In the genomic region with DNA sequence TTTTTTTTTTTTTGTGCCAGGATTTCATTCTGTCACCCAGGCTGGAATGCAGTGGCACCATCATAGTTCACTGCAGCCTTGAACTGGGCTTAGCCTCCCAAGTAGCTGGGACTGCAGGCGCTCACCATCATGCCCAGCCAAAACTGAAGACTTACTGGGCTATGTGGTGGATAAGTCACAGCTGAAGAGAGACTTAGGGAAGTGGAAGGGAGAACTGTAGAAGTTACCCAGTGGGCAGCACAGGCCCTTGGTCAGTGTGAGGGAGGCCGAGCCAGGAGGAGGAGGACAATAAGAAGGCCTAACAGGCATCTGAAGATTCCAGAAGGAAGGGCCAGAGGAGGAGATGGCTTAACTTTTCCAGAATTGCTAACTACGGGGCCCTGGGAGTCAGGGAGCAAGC, we compare ENCODE assay signal across 2 cellular contexts.
A peak's percentile ranks its signal among the peaks of the same experiment; 100 is the strongest.
TF ChIP-seq lines count a peak whose summit lies in the region.

No MANE protein-coding gene starts in this region.

TF ChIP-seq in SK-N-SH treated with all-trans-retinoic acid at 6 μM for 48 hours, 23 proteins besides CTCF, POLR2A, EP300 and RAD21:
- TF ChIP-seq, protein P1, sequence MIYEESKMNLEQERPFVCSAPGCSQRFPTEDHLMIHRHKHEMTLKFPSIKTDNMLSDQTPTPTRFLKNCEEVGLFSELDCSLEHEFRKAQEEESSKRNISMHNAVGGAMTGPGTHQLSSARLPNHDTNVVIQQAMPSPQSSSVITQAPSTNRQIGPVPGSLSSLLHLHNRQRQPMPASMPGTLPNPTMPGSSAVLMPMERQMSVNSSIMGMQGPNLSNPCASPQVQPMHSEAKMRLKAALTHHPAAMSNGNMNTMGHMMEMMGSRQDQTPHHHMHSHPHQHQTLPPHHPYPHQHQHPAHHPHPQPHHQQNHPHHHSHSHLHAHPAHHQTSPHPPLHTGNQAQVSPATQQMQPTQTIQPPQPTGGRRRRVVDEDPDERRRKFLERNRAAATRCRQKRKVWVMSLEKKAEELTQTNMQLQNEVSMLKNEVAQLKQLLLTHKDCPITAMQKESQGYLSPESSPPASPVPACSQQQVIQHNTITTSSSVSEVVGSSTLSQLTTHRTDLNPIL (CRISPR knock-in tag; IDR thresholded peaks at IDR 0.05; ENCODE audit: low read depth) = no peak
- TF ChIP-seq, protein P2, sequence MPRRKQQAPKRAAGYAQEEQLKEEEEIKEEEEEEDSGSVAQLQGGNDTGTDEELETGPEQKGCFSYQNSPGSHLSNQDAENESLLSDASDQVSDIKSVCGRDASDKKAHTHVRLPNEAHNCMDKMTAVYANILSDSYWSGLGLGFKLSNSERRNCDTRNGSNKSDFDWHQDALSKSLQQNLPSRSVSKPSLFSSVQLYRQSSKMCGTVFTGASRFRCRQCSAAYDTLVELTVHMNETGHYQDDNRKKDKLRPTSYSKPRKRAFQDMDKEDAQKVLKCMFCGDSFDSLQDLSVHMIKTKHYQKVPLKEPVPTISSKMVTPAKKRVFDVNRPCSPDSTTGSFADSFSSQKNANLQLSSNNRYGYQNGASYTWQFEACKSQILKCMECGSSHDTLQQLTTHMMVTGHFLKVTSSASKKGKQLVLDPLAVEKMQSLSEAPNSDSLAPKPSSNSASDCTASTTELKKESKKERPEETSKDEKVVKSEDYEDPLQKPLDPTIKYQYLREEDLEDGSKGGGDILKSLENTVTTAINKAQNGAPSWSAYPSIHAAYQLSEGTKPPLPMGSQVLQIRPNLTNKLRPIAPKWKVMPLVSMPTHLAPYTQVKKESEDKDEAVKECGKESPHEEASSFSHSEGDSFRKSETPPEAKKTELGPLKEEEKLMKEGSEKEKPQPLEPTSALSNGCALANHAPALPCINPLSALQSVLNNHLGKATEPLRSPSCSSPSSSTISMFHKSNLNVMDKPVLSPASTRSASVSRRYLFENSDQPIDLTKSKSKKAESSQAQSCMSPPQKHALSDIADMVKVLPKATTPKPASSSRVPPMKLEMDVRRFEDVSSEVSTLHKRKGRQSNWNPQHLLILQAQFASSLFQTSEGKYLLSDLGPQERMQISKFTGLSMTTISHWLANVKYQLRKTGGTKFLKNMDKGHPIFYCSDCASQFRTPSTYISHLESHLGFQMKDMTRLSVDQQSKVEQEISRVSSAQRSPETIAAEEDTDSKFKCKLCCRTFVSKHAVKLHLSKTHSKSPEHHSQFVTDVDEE (CRISPR knock-in tag; IDR thresholded peaks at IDR 0.05) = no peak
- TF ChIP-seq CSDC2 (CRISPR knock-in tag; IDR thresholded peaks at IDR 0.05) (no peak), ZNF8 (CRISPR knock-in tag; IDR thresholded peaks at IDR 0.05) (no peak), ZFP30 (CRISPR knock-in tag; IDR thresholded peaks at IDR 0.05) (0 out of 2 replicates have a peak, but pooled peaks have one; percentile 57), ARNTL (CRISPR knock-in tag; IDR thresholded peaks at IDR 0.05; ENCODE audit: borderline replicate concordance, low read depth) (no peak), ZNF565 (CRISPR knock-in tag; conservative IDR thresholded peaks at IDR 0.05; ENCODE audit: low read depth) (no peak), ESRRG (CRISPR knock-in tag; IDR thresholded peaks at IDR 0.05) (no peak)

TF ChIP-seq in SK-N-SH, 30 proteins besides CTCF, POLR2A, EP300 and RAD21 (continued from another document):
- TF ChIP-seq GATA2 (CRISPR knock-in tag; IDR thresholded peaks at IDR 0.05) (no peak), TCF12 (IDR thresholded peaks at IDR 0.05) (no peak), POLR2AphosphoS5 (IDR thresholded peaks at IDR 0.05; ENCODE audit: low read depth, low read length) (no peak), TEAD4 (IDR thresholded peaks at IDR 0.05; ENCODE audit: borderline replicate concordance, insufficient read depth) (no peak), FOXJ3 (CRISPR knock-in tag; IDR thresholded peaks at IDR 0.05) (no peak), RFX5 (IDR thresholded peaks at IDR 0.05; ENCODE audit: low read length) (no peak), JUND (IDR thresholded peaks at IDR 0.05) (no peak)
- TF ChIP-seq, protein P3, sequence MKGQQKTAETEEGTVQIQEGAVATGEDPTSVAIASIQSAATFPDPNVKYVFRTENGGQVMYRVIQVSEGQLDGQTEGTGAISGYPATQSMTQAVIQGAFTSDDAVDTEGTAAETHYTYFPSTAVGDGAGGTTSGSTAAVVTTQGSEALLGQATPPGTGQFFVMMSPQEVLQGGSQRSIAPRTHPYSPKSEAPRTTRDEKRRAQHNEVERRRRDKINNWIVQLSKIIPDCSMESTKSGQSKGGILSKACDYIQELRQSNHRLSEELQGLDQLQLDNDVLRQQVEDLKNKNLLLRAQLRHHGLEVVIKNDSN (IDR thresholded peaks at IDR 0.05; ENCODE audit: borderline replicate concordance, low read depth) = no peak
